1 cellular context compared by ENCODE assay signal in the genomic region with DNA sequence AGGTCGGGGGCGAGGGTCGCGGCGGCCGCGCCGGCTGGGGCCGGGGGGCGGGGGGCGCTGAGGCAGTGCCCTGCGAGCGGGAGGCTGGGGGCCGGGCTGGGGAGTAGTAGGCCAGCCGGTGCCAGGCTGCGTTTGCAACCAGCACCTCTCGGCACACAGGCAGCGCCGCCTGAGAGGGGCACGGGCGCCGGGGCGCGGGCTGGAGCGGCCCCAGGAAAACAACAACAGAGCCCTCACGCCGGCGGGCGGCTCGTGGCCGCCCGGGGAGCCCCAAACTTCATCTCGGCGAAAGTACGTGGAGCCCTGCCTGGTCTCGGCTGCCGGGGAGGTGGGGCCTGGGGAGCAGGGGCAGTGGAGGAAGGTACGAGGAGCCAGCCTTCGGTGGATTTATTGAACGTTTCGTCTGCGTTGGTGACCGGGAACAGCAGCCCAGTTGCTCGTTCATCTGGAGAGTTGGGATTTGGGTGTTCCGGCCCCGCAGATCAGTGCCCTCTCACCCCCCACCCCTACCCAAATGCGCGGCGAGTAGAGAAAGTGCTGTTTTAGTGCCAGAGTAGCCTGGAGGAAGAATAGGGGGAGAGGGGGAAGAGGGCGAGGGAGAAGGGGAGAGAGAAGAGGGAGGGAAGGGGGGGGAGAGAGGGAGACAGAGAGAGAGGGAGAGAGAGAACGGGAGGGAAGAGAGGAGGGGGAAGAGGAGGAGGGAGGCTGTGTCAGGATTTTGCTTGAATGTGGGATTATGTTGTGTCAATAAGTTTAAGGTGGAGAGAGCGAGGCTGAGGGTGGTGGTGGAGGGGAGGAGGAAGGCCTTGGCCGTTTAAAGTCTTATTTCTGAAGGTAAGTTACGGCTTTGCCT.
A peak's percentile ranks its signal among the peaks of the same experiment; 100 is the strongest.
TF ChIP-seq lines count a peak whose summit lies in the region.

No MANE protein-coding gene starts in this region.

TF ChIP-seq in HepG2, 621 proteins besides CTCF, POLR2A, EP300 and RAD21 (continued from another document and continues in another):
- TF ChIP-seq, protein P1, sequence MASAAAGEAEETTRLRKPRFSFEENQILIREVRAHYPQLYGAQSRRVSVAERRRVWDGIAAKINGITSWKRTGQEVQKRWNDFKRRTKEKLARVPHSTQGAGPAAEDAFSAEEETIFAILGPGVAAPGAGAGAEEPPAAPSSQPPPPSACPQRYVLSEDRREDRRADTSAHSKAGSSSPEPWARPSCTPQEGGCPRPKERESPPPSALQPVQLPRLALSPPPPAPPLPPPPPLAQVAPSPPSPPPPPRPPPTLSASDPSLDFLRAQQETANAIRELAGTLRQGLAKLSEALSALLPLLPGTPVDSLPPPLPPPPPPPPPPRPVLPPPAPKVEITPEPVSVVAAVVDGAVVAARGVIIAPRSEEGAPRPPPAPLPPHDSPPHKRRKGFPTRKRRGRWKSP (CRISPR knock-in tag; IDR thresholded peaks at IDR 0.05), result 0 out of 2 replicates have a peak, but pooled peaks have one; percentile 8
- TF ChIP-seq ASH2L (IDR thresholded peaks at IDR 0.05; ENCODE audit: insufficient read length, low read depth, low read length), result peak; percentile 0
- TF ChIP-seq FOXA3 (CRISPR knock-in tag; IDR thresholded peaks at IDR 0.05), result 0 out of 2 replicates have a peak, but pooled peaks have one; percentile 9
- TF ChIP-seq ERF (CRISPR knock-in tag; IDR thresholded peaks at IDR 0.05), result no peak
- no peak for TF ChIP-seq MTF2 (CRISPR knock-in tag; IDR thresholded peaks at IDR 0.05; ENCODE audit: borderline replicate concordance)
- TF ChIP-seq POLR2G (IDR thresholded peaks at IDR 0.05; ENCODE audit: low read depth, low read length), result peak; percentile 3; the same call in 1 of the 2 replicates
- no peak for TF ChIP-seq HOXD1 (CRISPR knock-in tag; IDR thresholded peaks at IDR 0.05)
- TF ChIP-seq, protein P2, sequence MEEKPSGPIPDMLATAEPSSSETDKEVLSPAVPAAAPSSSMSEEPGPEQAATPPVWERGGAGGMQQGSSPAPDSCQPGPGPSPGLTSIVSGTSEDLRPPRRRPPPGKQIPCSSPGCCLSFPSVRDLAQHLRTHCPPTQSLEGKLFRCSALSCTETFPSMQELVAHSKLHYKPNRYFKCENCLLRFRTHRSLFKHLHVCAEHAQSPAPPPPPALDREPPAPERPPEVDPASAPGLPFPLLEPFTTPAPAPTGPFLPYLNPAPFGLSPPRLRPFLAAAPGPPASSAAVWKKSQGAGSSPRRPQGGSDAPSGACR (CRISPR knock-in tag; IDR thresholded peaks at IDR 0.05), result 0 out of 2 replicates have a peak, but pooled peaks have one; percentile 3
- TF ChIP-seq RBAK (CRISPR knock-in tag; IDR thresholded peaks at IDR 0.05), result no peak
- no peak for TF ChIP-seq STAT5B (CRISPR knock-in tag; IDR thresholded peaks at IDR 0.05)
- TF ChIP-seq ZNF501 (CRISPR knock-in tag; IDR thresholded peaks at IDR 0.05), result no peak
- TF ChIP-seq ZNF746 (CRISPR knock-in tag; IDR thresholded peaks at IDR 0.05), result peak; percentile 43; the same call in 1 of the 2 replicates
- no peak for TF ChIP-seq POGZ (CRISPR knock-in tag; IDR thresholded peaks at IDR 0.05)
- TF ChIP-seq ZNF260 (CRISPR knock-in tag; IDR thresholded peaks at IDR 0.05; ENCODE audit: borderline replicate concordance, low read depth), result no peak
- TF ChIP-seq, protein P3, sequence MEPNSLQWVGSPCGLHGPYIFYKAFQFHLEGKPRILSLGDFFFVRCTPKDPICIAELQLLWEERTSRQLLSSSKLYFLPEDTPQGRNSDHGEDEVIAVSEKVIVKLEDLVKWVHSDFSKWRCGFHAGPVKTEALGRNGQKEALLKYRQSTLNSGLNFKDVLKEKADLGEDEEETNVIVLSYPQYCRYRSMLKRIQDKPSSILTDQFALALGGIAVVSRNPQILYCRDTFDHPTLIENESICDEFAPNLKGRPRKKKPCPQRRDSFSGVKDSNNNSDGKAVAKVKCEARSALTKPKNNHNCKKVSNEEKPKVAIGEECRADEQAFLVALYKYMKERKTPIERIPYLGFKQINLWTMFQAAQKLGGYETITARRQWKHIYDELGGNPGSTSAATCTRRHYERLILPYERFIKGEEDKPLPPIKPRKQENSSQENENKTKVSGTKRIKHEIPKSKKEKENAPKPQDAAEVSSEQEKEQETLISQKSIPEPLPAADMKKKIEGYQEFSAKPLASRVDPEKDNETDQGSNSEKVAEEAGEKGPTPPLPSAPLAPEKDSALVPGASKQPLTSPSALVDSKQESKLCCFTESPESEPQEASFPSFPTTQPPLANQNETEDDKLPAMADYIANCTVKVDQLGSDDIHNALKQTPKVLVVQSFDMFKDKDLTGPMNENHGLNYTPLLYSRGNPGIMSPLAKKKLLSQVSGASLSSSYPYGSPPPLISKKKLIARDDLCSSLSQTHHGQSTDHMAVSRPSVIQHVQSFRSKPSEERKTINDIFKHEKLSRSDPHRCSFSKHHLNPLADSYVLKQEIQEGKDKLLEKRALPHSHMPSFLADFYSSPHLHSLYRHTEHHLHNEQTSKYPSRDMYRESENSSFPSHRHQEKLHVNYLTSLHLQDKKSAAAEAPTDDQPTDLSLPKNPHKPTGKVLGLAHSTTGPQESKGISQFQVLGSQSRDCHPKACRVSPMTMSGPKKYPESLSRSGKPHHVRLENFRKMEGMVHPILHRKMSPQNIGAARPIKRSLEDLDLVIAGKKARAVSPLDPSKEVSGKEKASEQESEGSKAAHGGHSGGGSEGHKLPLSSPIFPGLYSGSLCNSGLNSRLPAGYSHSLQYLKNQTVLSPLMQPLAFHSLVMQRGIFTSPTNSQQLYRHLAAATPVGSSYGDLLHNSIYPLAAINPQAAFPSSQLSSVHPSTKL (CRISPR knock-in tag; IDR thresholded peaks at IDR 0.05), result 0 out of 2 replicates have a peak, but pooled peaks have one; percentile 7
- TF ChIP-seq, protein P4, sequence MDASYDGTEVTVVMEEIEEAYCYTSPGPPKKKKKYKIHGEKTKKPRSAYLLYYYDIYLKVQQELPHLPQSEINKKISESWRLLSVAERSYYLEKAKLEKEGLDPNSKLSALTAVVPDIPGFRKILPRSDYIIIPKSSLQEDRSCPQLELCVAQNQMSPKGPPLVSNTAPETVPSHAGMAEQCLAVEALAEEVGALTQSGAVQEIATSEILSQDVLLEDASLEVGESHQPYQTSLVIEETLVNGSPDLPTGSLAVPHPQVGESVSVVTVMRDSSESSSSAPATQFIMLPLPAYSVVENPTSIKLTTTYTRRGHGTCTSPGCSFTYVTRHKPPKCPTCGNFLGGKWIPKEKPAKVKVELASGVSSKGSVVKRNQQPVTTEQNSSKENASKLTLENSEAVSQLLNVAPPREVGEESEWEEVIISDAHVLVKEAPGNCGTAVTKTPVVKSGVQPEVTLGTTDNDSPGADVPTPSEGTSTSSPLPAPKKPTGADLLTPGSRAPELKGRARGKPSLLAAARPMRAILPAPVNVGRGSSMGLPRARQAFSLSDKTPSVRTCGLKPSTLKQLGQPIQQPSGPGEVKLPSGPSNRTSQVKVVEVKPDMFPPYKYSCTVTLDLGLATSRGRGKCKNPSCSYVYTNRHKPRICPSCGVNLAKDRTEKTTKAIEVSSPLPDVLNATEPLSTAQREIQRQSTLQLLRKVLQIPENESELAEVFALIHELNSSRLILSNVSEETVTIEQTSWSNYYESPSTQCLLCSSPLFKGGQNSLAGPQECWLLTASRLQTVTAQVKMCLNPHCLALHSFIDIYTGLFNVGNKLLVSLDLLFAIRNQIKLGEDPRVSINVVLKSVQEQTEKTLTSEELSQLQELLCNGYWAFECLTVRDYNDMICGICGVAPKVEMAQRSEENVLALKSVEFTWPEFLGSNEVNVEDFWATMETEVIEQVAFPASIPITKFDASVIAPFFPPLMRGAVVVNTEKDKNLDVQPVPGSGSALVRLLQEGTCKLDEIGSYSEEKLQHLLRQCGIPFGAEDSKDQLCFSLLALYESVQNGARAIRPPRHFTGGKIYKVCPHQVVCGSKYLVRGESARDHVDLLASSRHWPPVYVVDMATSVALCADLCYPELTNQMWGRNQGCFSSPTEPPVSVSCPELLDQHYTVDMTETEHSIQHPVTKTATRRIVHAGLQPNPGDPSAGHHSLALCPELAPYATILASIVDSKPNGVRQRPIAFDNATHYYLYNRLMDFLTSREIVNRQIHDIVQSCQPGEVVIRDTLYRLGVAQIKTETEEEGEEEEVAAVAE (CRISPR knock-in tag; IDR thresholded peaks at IDR 0.05; ENCODE audit: borderline replicate concordance), result no peak
- TF ChIP-seq ZNF431 (CRISPR knock-in tag; IDR thresholded peaks at IDR 0.05; ENCODE audit: borderline replicate concordance, low read depth), result no peak
- TF ChIP-seq ZNF678 (CRISPR knock-in tag; IDR thresholded peaks at IDR 0.05), result no peak
- TF ChIP-seq, protein P5, sequence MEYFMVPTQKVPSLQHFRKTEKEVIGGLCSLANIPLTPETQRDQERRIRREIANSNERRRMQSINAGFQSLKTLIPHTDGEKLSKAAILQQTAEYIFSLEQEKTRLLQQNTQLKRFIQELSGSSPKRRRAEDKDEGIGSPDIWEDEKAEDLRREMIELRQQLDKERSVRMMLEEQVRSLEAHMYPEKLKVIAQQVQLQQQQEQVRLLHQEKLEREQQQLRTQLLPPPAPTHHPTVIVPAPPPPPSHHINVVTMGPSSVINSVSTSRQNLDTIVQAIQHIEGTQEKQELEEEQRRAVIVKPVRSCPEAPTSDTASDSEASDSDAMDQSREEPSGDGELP (IDR thresholded peaks at IDR 0.05; ENCODE audit: borderline replicate concordance, low read depth), result no peak
- TF ChIP-seq RBM39 (IDR thresholded peaks at IDR 0.05; ENCODE audit: low read depth, low read length, poor library complexity, severe bottlenecking), result no peak
- TF ChIP-seq, protein P6, sequence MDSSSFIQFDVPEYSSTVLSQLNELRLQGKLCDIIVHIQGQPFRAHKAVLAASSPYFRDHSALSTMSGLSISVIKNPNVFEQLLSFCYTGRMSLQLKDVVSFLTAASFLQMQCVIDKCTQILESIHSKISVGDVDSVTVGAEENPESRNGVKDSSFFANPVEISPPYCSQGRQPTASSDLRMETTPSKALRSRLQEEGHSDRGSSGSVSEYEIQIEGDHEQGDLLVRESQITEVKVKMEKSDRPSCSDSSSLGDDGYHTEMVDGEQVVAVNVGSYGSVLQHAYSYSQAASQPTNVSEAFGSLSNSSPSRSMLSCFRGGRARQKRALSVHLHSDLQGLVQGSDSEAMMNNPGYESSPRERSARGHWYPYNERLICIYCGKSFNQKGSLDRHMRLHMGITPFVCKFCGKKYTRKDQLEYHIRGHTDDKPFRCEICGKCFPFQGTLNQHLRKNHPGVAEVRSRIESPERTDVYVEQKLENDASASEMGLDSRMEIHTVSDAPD (CRISPR knock-in tag; IDR thresholded peaks at IDR 0.05), result no peak
- TF ChIP-seq, protein P7, sequence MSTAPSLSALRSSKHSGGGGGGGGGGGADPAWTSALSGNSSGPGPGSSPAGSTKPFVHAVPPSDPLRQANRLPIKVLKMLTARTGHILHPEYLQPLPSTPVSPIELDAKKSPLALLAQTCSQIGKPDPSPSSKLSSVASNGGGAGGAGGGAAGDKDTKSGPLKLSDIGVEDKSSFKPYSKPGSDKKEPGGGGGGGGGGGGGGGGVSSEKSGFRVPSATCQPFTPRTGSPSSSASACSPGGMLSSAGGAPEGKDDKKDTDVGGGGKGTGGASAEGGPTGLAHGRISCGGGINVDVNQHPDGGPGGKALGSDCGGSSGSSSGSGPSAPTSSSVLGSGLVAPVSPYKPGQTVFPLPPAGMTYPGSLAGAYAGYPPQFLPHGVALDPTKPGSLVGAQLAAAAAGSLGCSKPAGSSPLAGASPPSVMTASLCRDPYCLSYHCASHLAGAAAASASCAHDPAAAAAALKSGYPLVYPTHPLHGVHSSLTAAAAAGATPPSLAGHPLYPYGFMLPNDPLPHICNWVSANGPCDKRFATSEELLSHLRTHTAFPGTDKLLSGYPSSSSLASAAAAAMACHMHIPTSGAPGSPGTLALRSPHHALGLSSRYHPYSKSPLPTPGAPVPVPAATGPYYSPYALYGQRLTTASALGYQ (CRISPR knock-in tag; IDR thresholded peaks at IDR 0.05), result no peak
- TF ChIP-seq, protein P8, sequence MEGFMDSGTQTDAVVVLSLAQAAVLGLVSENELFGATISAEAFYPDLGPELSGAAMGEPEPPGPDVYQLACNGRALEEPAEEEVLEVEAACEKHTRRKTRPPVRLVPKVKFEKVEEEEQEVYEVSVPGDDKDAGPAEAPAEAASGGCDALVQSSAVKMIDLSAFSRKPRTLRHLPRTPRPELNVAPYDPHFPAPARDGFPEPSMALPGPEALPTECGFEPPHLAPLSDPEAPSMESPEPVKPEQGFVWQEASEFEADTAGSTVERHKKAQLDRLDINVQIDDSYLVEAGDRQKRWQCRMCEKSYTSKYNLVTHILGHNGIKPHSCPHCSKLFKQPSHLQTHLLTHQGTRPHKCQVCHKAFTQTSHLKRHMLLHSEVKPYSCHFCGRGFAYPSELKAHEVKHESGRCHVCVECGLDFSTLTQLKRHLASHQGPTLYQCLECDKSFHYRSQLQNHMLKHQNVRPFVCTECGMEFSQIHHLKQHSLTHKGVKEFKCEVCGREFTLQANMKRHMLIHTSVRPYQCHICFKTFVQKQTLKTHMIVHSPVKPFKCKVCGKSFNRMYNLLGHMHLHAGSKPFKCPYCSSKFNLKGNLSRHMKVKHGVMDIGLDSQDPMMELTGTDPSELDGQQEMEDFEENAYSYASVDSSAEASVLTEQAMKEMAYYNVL (CRISPR knock-in tag; IDR thresholded peaks at IDR 0.05; ENCODE audit: borderline replicate concordance), result peak; percentile 96
- no peak for TF ChIP-seq KDM1A (CRISPR knock-in tag; IDR thresholded peaks at IDR 0.05)
- TF ChIP-seq HHEX (CRISPR knock-in tag; IDR thresholded peaks at IDR 0.05), result no peak
- TF ChIP-seq, protein P9, sequence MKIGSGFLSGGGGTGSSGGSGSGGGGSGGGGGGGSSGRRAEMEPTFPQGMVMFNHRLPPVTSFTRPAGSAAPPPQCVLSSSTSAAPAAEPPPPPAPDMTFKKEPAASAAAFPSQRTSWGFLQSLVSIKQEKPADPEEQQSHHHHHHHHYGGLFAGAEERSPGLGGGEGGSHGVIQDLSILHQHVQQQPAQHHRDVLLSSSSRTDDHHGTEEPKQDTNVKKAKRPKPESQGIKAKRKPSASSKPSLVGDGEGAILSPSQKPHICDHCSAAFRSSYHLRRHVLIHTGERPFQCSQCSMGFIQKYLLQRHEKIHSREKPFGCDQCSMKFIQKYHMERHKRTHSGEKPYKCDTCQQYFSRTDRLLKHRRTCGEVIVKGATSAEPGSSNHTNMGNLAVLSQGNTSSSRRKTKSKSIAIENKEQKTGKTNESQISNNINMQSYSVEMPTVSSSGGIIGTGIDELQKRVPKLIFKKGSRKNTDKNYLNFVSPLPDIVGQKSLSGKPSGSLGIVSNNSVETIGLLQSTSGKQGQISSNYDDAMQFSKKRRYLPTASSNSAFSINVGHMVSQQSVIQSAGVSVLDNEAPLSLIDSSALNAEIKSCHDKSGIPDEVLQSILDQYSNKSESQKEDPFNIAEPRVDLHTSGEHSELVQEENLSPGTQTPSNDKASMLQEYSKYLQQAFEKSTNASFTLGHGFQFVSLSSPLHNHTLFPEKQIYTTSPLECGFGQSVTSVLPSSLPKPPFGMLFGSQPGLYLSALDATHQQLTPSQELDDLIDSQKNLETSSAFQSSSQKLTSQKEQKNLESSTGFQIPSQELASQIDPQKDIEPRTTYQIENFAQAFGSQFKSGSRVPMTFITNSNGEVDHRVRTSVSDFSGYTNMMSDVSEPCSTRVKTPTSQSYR (CRISPR knock-in tag; IDR thresholded peaks at IDR 0.05; ENCODE audit: borderline replicate concordance), result no peak
- peak; percentile 46; the same call in 1 of the 2 replicates for TF ChIP-seq ZNF263 (CRISPR knock-in tag; IDR thresholded peaks at IDR 0.05)
- TF ChIP-seq PCBP2 (optimal IDR thresholded peaks at IDR 0.05; ENCODE audit: low read depth, low read length, poor library complexity, severe bottlenecking), result peak; percentile 78
- no peak for TF ChIP-seq TP53 (CRISPR knock-in tag; conservative IDR thresholded peaks at IDR 0.05)
- peak; percentile 27; the same call in 1 of the 2 replicates for TF ChIP-seq SALL1 (CRISPR knock-in tag; IDR thresholded peaks at IDR 0.05)
- TF ChIP-seq ZNF232 (CRISPR knock-in tag; IDR thresholded peaks at IDR 0.05; ENCODE audit: borderline replicate concordance), result no peak
- no peak for TF ChIP-seq ZKSCAN8 (CRISPR knock-in tag; IDR thresholded peaks at IDR 0.05; ENCODE audit: borderline replicate concordance)
- no peak for TF ChIP-seq ZNF615 (CRISPR knock-in tag; IDR thresholded peaks at IDR 0.05; ENCODE audit: borderline replicate concordance)
- TF ChIP-seq THYN1 (CRISPR knock-in tag; IDR thresholded peaks at IDR 0.05; ENCODE audit: borderline replicate concordance, low read depth), result 0 out of 2 replicates have a peak, but pooled peaks have one; percentile 21
- TF ChIP-seq ELF3 (CRISPR knock-in tag; IDR thresholded peaks at IDR 0.05), result no peak
